18 cellular contexts compared by ENCODE assay signal in genomic region chr7:156148547-156148946, GRCh38.
DNase-seq lines count a peak whose midpoint lies in the region; ATAC-seq, FAIRE-seq and TF ChIP-seq lines count a peak whose summit lies in the region.
"Had no signal": no experiment of that assay in that cellular context is flagged by ENCODE, and none has a peak within 500 bp of the region (broad histone marks: within the 10 kb centered on the region; RNA-seq: fewer than 3 reads in every experiment).

No MANE protein-coding gene starts in this region.

- H3K4me2 ChIP-seq in H9 (ENCODE audit: insufficient read depth, insufficient read length, low read length) (no peak overlapping the region), H1 (ENCODE audit: insufficient read depth in 1 of 2, low read depth in 2 of 2, low read length in 2 of 2) (no peak overlapping the region), neuronal stem cell (ENCODE audit: insufficient read depth, low read length, poor library complexity, severe bottlenecking) (no peak overlapping the region)

- TF ChIP-seq POLR2A in H1 (IDR thresholded peaks at IDR 0.05; ENCODE audit: control extremely low read depth in 1 of 2, low read depth in 2 of 2, low read length in 2 of 2) = no peak

- peaks cover 11% of the 10 kb centered on the region in 2 experiments for H3K4me1 Mint-ChIP-seq in H9
- H3K4me1 Mint-ChIP-seq in Calu3 (ENCODE audit: low read depth, unreplicated experiment) = peaks cover 45% of the 10 kb centered on the region
- H3K4me1 Mint-ChIP-seq: CD4-positive, alpha-beta memory T cell had no signal

- TF ChIP-seq EP300 in H1 (IDR thresholded peaks at IDR 0.05; ENCODE audit: borderline replicate concordance in 1 of 2, low read depth in 2 of 2, low read length in 2 of 2) = no peak

- BruUV-seq in Calu3 (replicated peaks; lab: Mats Ljungman, UMichigan) = no TSS peak

- no peak overlapping the region for H3K27ac Mint-ChIP-seq in H9
- H3K27ac Mint-ChIP-seq in Calu3 (ENCODE audit: unreplicated experiment) = no peak overlapping the region
- H3K27ac Mint-ChIP-seq: CD4-positive, alpha-beta memory T cell; HFFc6 had no signal

- H3K27ac ChIP-seq in H9 (ENCODE audit: insufficient read length, low read depth, low read length) (no peak overlapping the region), H1 (ENCODE audit: low read depth, low read length) (no peak overlapping the region), neuronal stem cell (replicated peaks; ENCODE audit: low read length) (no peak overlapping the region), upper lobe of right lung (no peak overlapping the region)

- H3K56ac ChIP-seq in H9 (ENCODE audit: insufficient read length, low read depth, low read length) (no peak overlapping the region), H1 (replicated peaks; ENCODE audit: insufficient read length, low read depth, low read length) (no peak overlapping the region)

- H4K91ac ChIP-seq in H9 (ENCODE audit: insufficient read length, low read depth, low read length) (no peak overlapping the region), H1 (replicated peaks; ENCODE audit: insufficient read length, low read length) (no peak overlapping the region), neuronal stem cell (ENCODE audit: low read depth, low read length, poor library complexity) (peak overlapping the region; percentile 5)

- H3K9me3 Mint-ChIP-seq in H9 = peaks cover 2 to 5% of the 10 kb centered on the region in 2 experiments
- H3K9me3 Mint-ChIP-seq in Calu3 (ENCODE audit: low read depth, unreplicated experiment) = no peaks in the 10 kb centered on the region

- H3K4me3 ChIP-seq in H1 (ENCODE audit: extremely low read depth in 1 of 4, insufficient read depth in 2 of 4, low read depth in 3 of 4, low read length in 4 of 4) (no peak overlapping the region), neuronal stem cell (ENCODE audit: low read length in 2 of 2) (no peak overlapping the region), upper lobe of right lung (no peak overlapping the region)
- H3K4me3 ChIP-seq: HAP-1 had no signal

- H3K4me1 ChIP-seq in H9 (ENCODE audit: insufficient read depth, low read length) (no peaks in the 10 kb centered on the region; the same call in 1 of the 2 replicates), H1 (replicated peaks in 1 of 4; ENCODE audit: control insufficient read depth in 3 of 4, insufficient read depth in 4 of 4, low read length in 3 of 4) (no peaks in the 10 kb centered on the region), neuronal stem cell (ENCODE audit: control insufficient read depth in 2 of 2, insufficient read depth in 1 of 2, low read depth in 1 of 2, low read length in 2 of 2) (peaks cover 0 to 3% of the 10 kb centered on the region in 2 donors), upper lobe of right lung (no peaks in the 10 kb centered on the region)
- H3K4me1 ChIP-seq: HAP-1 had no signal

- H3K14ac ChIP-seq in H9 (ENCODE audit: insufficient read depth, low read length) = peak overlapping the region; percentile 42; the same call in 1 of the 2 replicates
- no peak overlapping the region for H3K14ac ChIP-seq in H1 (ENCODE audit: insufficient read length)
- peak overlapping the region; percentile 59 for H3K14ac ChIP-seq in neuronal stem cell (ENCODE audit: low read length)

- no peaks in the 10 kb centered on the region; the same call in 1 of the 2 replicates for H3K27me3 Mint-ChIP-seq in H9 (ENCODE audit: low read depth)
- no peaks in the 10 kb centered on the region for H3K27me3 Mint-ChIP-seq in Calu3 (ENCODE audit: unreplicated experiment)

- TF ChIP-seq RAD21 in H1 (IDR thresholded peaks at IDR 0.05 in 1 of 2, conservative IDR thresholded peaks at IDR 0.05 in 1 of 2; ENCODE audit: low read depth in 2 of 2, low read length in 2 of 2) = no peak

- no peak overlapping the region for H2AK5ac ChIP-seq in H9 (ENCODE audit: insufficient read length, low read length)
- no peak overlapping the region for H2AK5ac ChIP-seq in H1 (ENCODE audit: low read depth, low read length)
- H2AK5ac ChIP-seq in neuronal stem cell (ENCODE audit: low read depth, low read length) = no peak overlapping the region

- H3K36me3 Mint-ChIP-seq in H9 (ENCODE audit: insufficient read depth in 1 of 3, low read depth in 3 of 3) (peaks cover 0 to 1% (median 0%) of the 10 kb centered on the region in 3 experiments; a peak in 2 of 7 replicates), Calu3 (ENCODE audit: insufficient read depth, unreplicated experiment) (peaks cover 9% of the 10 kb centered on the region)
- H3K36me3 Mint-ChIP-seq: CD4-positive, alpha-beta memory T cell had no signal

- H3K23me2 ChIP-seq in H9 (ENCODE audit: insufficient read length, low read depth, low read length, poor library complexity, severe bottlenecking) (no peaks in the 10 kb centered on the region), H1 (ENCODE audit: low read depth, low read length) (no peaks in the 10 kb centered on the region)

- no peaks in the 10 kb centered on the region for H3K27me3 ChIP-seq in H9 (ENCODE audit: insufficient read depth, low read length)
- H3K27me3 ChIP-seq in H1 (replicated peaks in 1 of 4; ENCODE audit: control insufficient read depth in 3 of 4, extremely low read depth in 1 of 4, insufficient read depth in 3 of 4, low read length in 3 of 4) = no peaks in the 10 kb centered on the region
- no peaks in the 10 kb centered on the region for H3K27me3 ChIP-seq in neuronal stem cell (ENCODE audit: control insufficient read depth in 3 of 3, insufficient read depth in 3 of 3, low read depth in 1 of 3, low read length in 3 of 3)
- H3K27me3 ChIP-seq in upper lobe of right lung = no peaks in the 10 kb centered on the region

- no peaks in the 10 kb centered on the region for H4K20me1 ChIP-seq in H9 (ENCODE audit: control insufficient read depth, insufficient read depth, insufficient read length)
- no peaks in the 10 kb centered on the region for H4K20me1 ChIP-seq in H1 (replicated peaks in 1 of 2; ENCODE audit: control insufficient read depth in 1 of 2, insufficient read depth in 2 of 2, low read length in 2 of 2)

- H2BK120ac ChIP-seq in H9 (ENCODE audit: low read depth, low read length, poor library complexity, severe bottlenecking) (no peak overlapping the region), H1 (replicated peaks; ENCODE audit: low read depth, low read length) (no peak overlapping the region), neuronal stem cell (ENCODE audit: low read depth, low read length) (no peak overlapping the region)

- in situ Hi-C loops in KBM-7 (cut with MboI; ENCODE audit: low pct_unique_long_range_greater_than_20kb, low sequenced_read_pairs) = no loop called here

- no peak overlapping the region for H3K23ac ChIP-seq in H9 (ENCODE audit: insufficient read length, low read depth, low read length)
- no peak overlapping the region for H3K23ac ChIP-seq in H1 (ENCODE audit: insufficient read length)
- H3K23ac ChIP-seq in neuronal stem cell (ENCODE audit: low read depth, low read length, poor library complexity) = peak overlapping the region; percentile 78

- CTCF ChIA-PET in H1 (lab: Charles Lee; ENCODE audit: partially characterized antibody) = interaction anchor here (1.1 to 1.6 kb wide), 3 partner anchors 8 to 9 kb away, joined by 3 to 4 read pairs (median 3); no protein-coding TSS in a partner anchor
- CTCF ChIA-PET in GM10248 (lab: Yijun Ruan, JAX) = interaction anchor here (1.4 kb wide), 1 partner anchor 8 kb away, joined by 3 read pairs; no protein-coding TSS in a partner anchor
- CTCF ChIA-PET in Calu3 (lab: Charles Lee) = no interaction called here

- intact Hi-C loops in upper lobe of right lung (cut with DNase I) (no loop called here), Calu3 (cut with micrococcal nuclease; ENCODE audit: unreplicated experiment) (no loop called here)

- H3K79me1 ChIP-seq in H9 (ENCODE audit: insufficient read depth, low read depth, low read length, poor library complexity, severe bottlenecking) (no peaks in the 10 kb centered on the region), H1 (ENCODE audit: low read depth, low read length) (no peaks in the 10 kb centered on the region), neuronal stem cell (ENCODE audit: low read depth, low read length) (no peaks in the 10 kb centered on the region)

- no peak overlapping the region for H3K9ac ChIP-seq in H9 (ENCODE audit: extremely low read depth, insufficient read length, low read length)
- no peak overlapping the region for H3K9ac ChIP-seq in H1 (replicated peaks in 1 of 4; ENCODE audit: extremely low read depth in 1 of 4, low read depth in 3 of 4, low read length in 3 of 4)
- no peak overlapping the region for H3K9ac ChIP-seq in neuronal stem cell (ENCODE audit: low read depth, low read length, poor library complexity)

- no peak for ATAC-seq in upper lobe of right lung

- H4K5ac ChIP-seq in H9 (ENCODE audit: insufficient read length, low read depth, low read length) (no peak overlapping the region), H1 (ENCODE audit: insufficient read length, low read depth, low read length) (no peak overlapping the region)

- DNase-seq in H9 (no peak), H1 (ENCODE audit: low read depth in 1 of 2, low spot score in 2 of 2) (no peak), neuronal stem cell (ENCODE audit: low spot score) (no peak), upper lobe of right lung (peak; percentile 33), GM10248 (ENCODE audit: extremely low spot score) (no peak), Calu3 (no peak), KBM-7 (no peak)
- DNase-seq: C1 segment of cervical spinal cord; CD4-positive, alpha-beta memory T cell; COR-L47; DMS153; DMS79; EL; GDM1; HFFc6 had no signal

- TF ChIP-seq CTCF in H9 (conservative IDR thresholded peaks at IDR 0.05) = no peak
- TF ChIP-seq CTCF in H1 (IDR thresholded peaks at IDR 0.05; ENCODE audit: control extremely low read depth in 1 of 3, insufficient read depth in 1 of 3, low read depth in 1 of 3, low read length in 3 of 3) = no peak
- TF ChIP-seq CTCF in upper lobe of right lung (IDR thresholded peaks at IDR 0.05) = no peak
- TF ChIP-seq CTCF in GM10248 (IDR thresholded peaks at IDR 0.05; ENCODE audit: control extremely low read depth, extremely low read depth, low read depth, missing control alignments) = no peak
- TF ChIP-seq CTCF in Calu3 (IDR thresholded peaks at IDR 0.05; ENCODE audit: unreplicated experiment) = no peak

- H3K79me2 ChIP-seq in H9 (ENCODE audit: insufficient read depth, low read length) = no peaks in the 10 kb centered on the region
- no peaks in the 10 kb centered on the region for H3K79me2 ChIP-seq in H1 (ENCODE audit: control insufficient read depth in 1 of 2, insufficient read depth in 2 of 2, low read length in 2 of 2)

- H2BK12ac ChIP-seq in H9 (ENCODE audit: insufficient read length, low read depth, low read length) = no peak overlapping the region
- H2BK12ac ChIP-seq in H1 (ENCODE audit: low read depth, low read length) = 0 out of 2 replicates have a peak overlapping the region, but pooled peaks have one; percentile 22
- H2BK12ac ChIP-seq in neuronal stem cell (ENCODE audit: low read length) = no peak overlapping the region

- POLR2A ChIA-PET in H1 (lab: Charles Lee; ENCODE audit: partially characterized antibody) (no interaction called here), GM10248 (lab: Yijun Ruan, JAX) (no interaction called here)

- H2BK5ac ChIP-seq in H9 (ENCODE audit: insufficient read length, low read length) (no peak overlapping the region), H1 (ENCODE audit: low read depth, low read length) (no peak overlapping the region), neuronal stem cell (ENCODE audit: low read length) (no peak overlapping the region)

- no peak overlapping the region for H3K18ac ChIP-seq in H9 (ENCODE audit: insufficient read length, low read depth, low read length)
- H3K18ac ChIP-seq in H1 (ENCODE audit: extremely low read depth, low read length) = no peak overlapping the region; the same call in 1 of the 2 replicates
- H3K18ac ChIP-seq in neuronal stem cell (ENCODE audit: low read length) = peak overlapping the region; percentile 56

- H2BK15ac ChIP-seq in H9 (ENCODE audit: low read depth, low read length) = no peak overlapping the region
- no peak overlapping the region for H2BK15ac ChIP-seq in H1 (ENCODE audit: low read length)
- no peak overlapping the region for H2BK15ac ChIP-seq in neuronal stem cell (ENCODE audit: low read length)

- H3K36me3 ChIP-seq in H1 (ENCODE audit: control insufficient read depth in 2 of 4, insufficient read depth in 4 of 4, low read length in 3 of 4) (no peaks in the 10 kb centered on the region), neuronal stem cell (replicated peaks in 1 of 2; ENCODE audit: control insufficient read depth in 2 of 2, insufficient read depth in 2 of 2, low read length in 2 of 2) (no peaks in the 10 kb centered on the region), upper lobe of right lung (no peaks in the 10 kb centered on the region)
- H3K36me3 ChIP-seq: HAP-1 had no signal

- WGBS in H9 (ENCODE audit: extremely low coverage, insufficient read length, low lambda C conversion rate) = no CpG with 5 or more reads among the region's 8 CpGs
- 84% methylated on average over 8 of the region's 8 CpGs; no CpG with 5 or more reads in 1 of the 2 experiments for WGBS in H1 (ENCODE audit: extremely low coverage in 1 of 2, insufficient coverage in 1 of 2, insufficient read length in 1 of 2, insufficient replicate concordance in 2 of 2, low coverage in 1 of 2, low lambda C conversion rate in 2 of 2, missing lambda C conversion rate in 1 of 2), 2 experiments
- no CpG with 5 or more reads among the region's 8 CpGs for WGBS in neuronal stem cell (ENCODE audit: extremely low coverage in 2 of 2, insufficient read length in 2 of 2, insufficient replicate concordance in 1 of 2), 2 donors

- H4K8ac ChIP-seq in H9 (replicated peaks; ENCODE audit: insufficient read length, low read depth, low read length) (no peak overlapping the region), H1 (ENCODE audit: extremely low read depth, insufficient read depth, low read length) (peak overlapping the region; percentile 36; the same call in 1 of the 2 replicates), neuronal stem cell (ENCODE audit: low read depth, low read length) (no peak overlapping the region)

- H2AFZ ChIP-seq in H9 (ENCODE audit: low read length) (no peak overlapping the region), H1 (ENCODE audit: low read length) (no peak overlapping the region), neuronal stem cell (ENCODE audit: low read length) (no peak overlapping the region)

- H2BK20ac ChIP-seq in H9 (ENCODE audit: low read depth, low read length, poor library complexity, severe bottlenecking) = no peak overlapping the region
- no peak overlapping the region for H2BK20ac ChIP-seq in H1 (ENCODE audit: low read length)

- H3K9me3 ChIP-seq in H9 (ENCODE audit: control insufficient read depth, low read depth, low read length) (no peaks in the 10 kb centered on the region), H1 (ENCODE audit: insufficient read depth in 2 of 2, low read depth in 1 of 2, low read length in 1 of 2) (no peaks in the 10 kb centered on the region; a peak in 1 of 4 replicates), neuronal stem cell (replicated peaks in 1 of 2; ENCODE audit: control insufficient read depth in 2 of 2, insufficient read depth in 1 of 2, low read depth in 1 of 2, low read length in 2 of 2) (peaks cover 0 to 2% of the 10 kb centered on the region in 2 donors), upper lobe of right lung (no peaks in the 10 kb centered on the region)
- H3K9me3 ChIP-seq: HAP-1 had no signal

- H3K4ac ChIP-seq in H9 (ENCODE audit: low read depth, low read length) = no peak overlapping the region
- peak overlapping the region; percentile 22 for H3K4ac ChIP-seq in H1 (replicated peaks; ENCODE audit: insufficient read length, low read depth, low read length)
- H3K4ac ChIP-seq in neuronal stem cell (ENCODE audit: low read length) = no peak overlapping the region

- H3T11ph ChIP-seq in H9 (ENCODE audit: low read length) = no peak overlapping the region

- no peak for FAIRE-seq in H1 (lab: Jason Lieb, UNC)
- FAIRE-seq: GM12891, GM18507 had no signal

- no peak overlapping the region for H3K4me3 Mint-ChIP-seq in H9
- H3K4me3 Mint-ChIP-seq in Calu3 (ENCODE audit: low read depth, unreplicated experiment) = no peak overlapping the region
- H3K4me3 Mint-ChIP-seq: CD4-positive, alpha-beta memory T cell; HFFc6 had no signal
